In genomic region chr6:46015119-46015968, GRCh38 we compare ENCODE assay signal across 2 cellular contexts.
TF ChIP-seq lines count a peak whose summit lies in the region.

Gene CLIC5 (minus strand): TSS chr6:46015860. CDS start chr6:46015542, 318 bp downstream.

TF ChIP-seq in SK-N-SH, 30 proteins besides CTCF, POLR2A, EP300 and RAD21 (continued from another document):
- no peak for TF ChIP-seq IRF3 (IDR thresholded peaks at IDR 0.05; ENCODE audit: low read depth, low read length)

TF ChIP-seq in SK-N-SH treated with all-trans-retinoic acid at 6 μM for 48 hours, 23 proteins besides CTCF, POLR2A, EP300 and RAD21 (continued from another document):
- TF ChIP-seq POU6F1 (CRISPR knock-in tag; IDR thresholded peaks at IDR 0.05; ENCODE audit: borderline replicate concordance, low read depth) (no peak), ZFP30 (CRISPR knock-in tag; IDR thresholded peaks at IDR 0.05) (no peak), ZNF565 (CRISPR knock-in tag; conservative IDR thresholded peaks at IDR 0.05; ENCODE audit: low read depth) (no peak)
